25 cellular contexts compared by ENCODE assay signal in the genomic region with DNA sequence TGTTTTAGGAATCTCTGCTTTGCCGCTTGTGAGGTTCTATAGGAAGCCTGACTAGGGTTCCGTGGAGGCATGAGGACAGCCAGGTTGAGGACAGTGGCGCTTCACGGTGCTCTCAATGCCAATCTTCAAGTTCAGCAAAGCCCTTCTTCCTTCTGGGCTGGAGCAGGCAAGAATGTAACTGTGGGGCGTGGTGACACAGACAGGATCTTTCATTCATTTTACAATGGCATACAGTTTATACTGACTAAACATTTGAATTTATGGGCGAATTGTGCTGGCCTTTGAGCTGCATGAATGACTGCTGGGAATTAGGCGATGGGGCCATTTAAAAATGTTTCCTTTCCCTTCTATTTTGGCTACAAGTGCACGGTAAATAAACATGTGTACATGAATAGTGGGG.
"Had no signal": no experiment of that assay in that cellular context is flagged by ENCODE, and none has a peak within 500 bp of the region (broad histone marks: within the 10 kb centered on the region; RNA-seq: fewer than 3 reads in every experiment).

No MANE protein-coding gene starts in this region.

- FAIRE-seq: islet of Langerhans, urothelium cell line had no signal

- H3K4me1 ChIP-seq: lower lobe of right lung, right atrium auricular region, stomach, testis, thyroid gland, upper lobe of right lung had no signal

- H3K4me1 Mint-ChIP-seq: immature natural killer cell; naive B cell; natural killer cell; stimulated activated naive B cell treated with anti-CD40 and anti-IgM and Interleukin-4, amounts not matched to agents 10 μg/mL and 1 μg/mL and 100 μg/mL, for 72 hours had no signal

- H3K9me3 ChIP-seq: lower lobe of right lung, ovary, right atrium auricular region, right lobe of liver, testis, thyroid gland, upper lobe of right lung had no signal

- H3K4me3 Mint-ChIP-seq: immature natural killer cell; naive B cell; natural killer cell; stimulated activated naive B cell treated with anti-CD40 and anti-IgM and Interleukin-4, amounts not matched to agents 10 μg/mL and 1 μg/mL and 100 μg/mL, for 72 hours had no signal

- H3K4me3 ChIP-seq: lower lobe of right lung, ovary, right atrium auricular region, right lobe of liver, smooth muscle cell, stomach, testis, thyroid gland, upper lobe of right lung had no signal

- ATAC-seq: left lobe of liver; lower lobe of right lung; natural killer cell; right lobe of liver; stimulated activated naive B cell treated with anti-CD40 and anti-IgM and Interleukin-4, amounts not matched to agents 10 μg/mL and 1 μg/mL and 100 μg/mL, for 72 hours; stimulated activated naive CD8-positive, alpha-beta T cell treated with anti-CD3 and anti-CD28 coated beads, Interleukin-15, Interleukin-2, amounts not matched to agents 100 U/mL and 50 U/mL, for 24 hours; upper lobe of right lung had no signal

- H3K27ac Mint-ChIP-seq: immature natural killer cell; naive B cell; natural killer cell; nephron progenitor cell; progenitor cell of endocrine pancreas; stimulated activated naive B cell treated with anti-CD40 and anti-IgM and Interleukin-4, amounts not matched to agents 10 μg/mL and 1 μg/mL and 100 μg/mL, for 72 hours had no signal

- H3K27ac ChIP-seq: lower lobe of right lung, ovary, right atrium auricular region, right lobe of liver, stomach, testis, thyroid gland, upper lobe of right lung had no signal

- DNase-seq: hypothalamus; immature natural killer cell; lower lobe of right lung; mammary epithelial cell; mesenchymal stem cell; naive B cell; natural killer cell; nephron progenitor cell; ovary; right lobe of liver; stimulated activated CD4-positive, alpha-beta T cell treated with anti-CD3 and anti-CD28 coated beads, Interleukin-1b, Interleukin-23, amount 100 ng/mL, for 48 hours; stimulated activated CD4-positive, alpha-beta T cell treated with anti-CD3 and anti-CD28 coated beads, Interleukin-2, amount 100 ng/mL, for 48 hours; stimulated activated naive B cell treated with anti-CD40 and anti-IgM and Interleukin-4, amounts not matched to agents 10 μg/mL and 1 μg/mL and 100 μg/mL, for 72 hours; stimulated activated naive CD8-positive, alpha-beta T cell treated with anti-CD3 and anti-CD28 coated beads, Interleukin-15, Interleukin-2, amounts not matched to agents 100 U/mL and 50 U/mL, for 24 hours; stomach; testis; thyroid gland; trophoblast cell; upper lobe of right lung had no signal

- H3K9me3 Mint-ChIP-seq: natural killer cell; nephron progenitor cell; stimulated activated naive B cell treated with anti-CD40 and anti-IgM and Interleukin-4, amounts not matched to agents 10 μg/mL and 1 μg/mL and 100 μg/mL, for 72 hours had no signal

- H3K27me3 ChIP-seq: ovary, right atrium auricular region, testis, thyroid gland, upper lobe of right lung had no signal

- H3K36me3 Mint-ChIP-seq: immature natural killer cell; naive B cell; natural killer cell; stimulated activated naive B cell treated with anti-CD40 and anti-IgM and Interleukin-4, amounts not matched to agents 10 μg/mL and 1 μg/mL and 100 μg/mL, for 72 hours had no signal

- H3K36me3 ChIP-seq: lower lobe of right lung, ovary, right atrium auricular region, right lobe of liver, stomach, thyroid gland, upper lobe of right lung had no signal
